Comparison of ENCODE assay signal across 34 cellular contexts in genomic region chr7:13963925-13964324, GRCh38. TPM values are rescaled to one million over a fixed set of nuclear protein-coding genes. Genes with fewer than 3 reads are reported as not detected.
"Had no signal": no experiment of that assay in that cellular context is flagged by ENCODE, and none has a peak within 500 bp of the region (broad histone marks: within the 10 kb centered on the region; RNA-seq: fewer than 3 reads in every experiment).

No MANE protein-coding gene starts in this region.

- H3K4me2 ChIP-seq: PC-9 had no signal

- H3K4me3 ChIP-seq: ascending aorta, cardiac muscle cell, MG63, PC-9, SK-N-MC had no signal

- H3K4me1 Mint-ChIP-seq: activated CD4-positive, alpha-beta T cell treated with anti-CD3 and anti-CD28 coated beads, Interleukin-2, amount 10 ng/mL, durations not matched to agents 24 days and 14 days; activated naive CD4-positive, alpha-beta T cell treated with anti-CD3 and anti-CD28 coated beads, Interleukin-2, amount 50 U/mL, for 24 hours; activated naive CD8-positive, alpha-beta T cell treated with anti-CD3 and anti-CD28 coated beads, Interleukin-2, amount 10 ng/mL, durations not matched to agents 7 days and 5 days had no signal

- H3K4me3 Mint-ChIP-seq: activated CD4-positive, alpha-beta T cell treated with anti-CD3 and anti-CD28 coated beads, Interleukin-2, amount 10 ng/mL, durations not matched to agents 24 days and 14 days; activated CD8-positive, alpha-beta T cell treated with anti-CD3 and anti-CD28 coated beads, Interleukin-2, amount 10 ng/mL, durations not matched to agents 7 days and 5 days; activated naive CD4-positive, alpha-beta T cell treated with anti-CD3 and anti-CD28 coated beads, Interleukin-2, amount 50 U/mL, for 24 hours; activated naive CD8-positive, alpha-beta T cell treated with anti-CD3 and anti-CD28 coated beads, Interleukin-2, amount 10 ng/mL, durations not matched to agents 7 days and 5 days; activated T-cell treated with anti-CD3 and anti-CD28 coated beads, Interleukin-2, amount 50 U/mL, for 24 hours had no signal

- H3K36me3 Mint-ChIP-seq: activated naive CD4-positive, alpha-beta T cell treated with anti-CD3 and anti-CD28 coated beads, Interleukin-2, amount 50 U/mL, for 24 hours; activated naive CD8-positive, alpha-beta T cell treated with anti-CD3 and anti-CD28 coated beads, Interleukin-2, amount 10 ng/mL, durations not matched to agents 7 days and 5 days had no signal

- H3K27ac ChIP-seq: ascending aorta, cardiac muscle cell, PC-9, RWPE1, SK-N-MC, WERI-Rb-1 had no signal

- DNase-seq: activated CD4-positive, alpha-beta T cell treated with anti-CD3 and anti-CD28 coated beads, Interleukin-2, amount 10 ng/mL, durations not matched to agents 24 days and 14 days; activated CD4-positive, alpha-beta T cell treated with anti-CD3 and anti-CD28 coated beads, Interleukin-2, amount 50 U/mL, for 48 hours; activated CD8-positive, alpha-beta T cell treated with anti-CD3 and anti-CD28 coated beads, Interleukin-2, amount 10 ng/mL, durations not matched to agents 7 days and 5 days; activated gamma-delta T cell; activated naive CD4-positive, alpha-beta T cell treated with Interleukin-2 at 50 U/mL for 16 hours; activated naive CD8-positive, alpha-beta T cell treated with anti-CD3 and anti-CD28 coated beads, Interleukin-2, amount 10 ng/mL, durations not matched to agents 7 days and 5 days; activated T-cell treated with anti-CD3 and anti-CD28 coated beads, Interleukin-2, amount 50 U/mL, for 24 hours; amygdala; Kasumi-1; MG63; NCI-H1048; NCI-H1105 treated with DMSO at 0.1 percent for 48 hours; NCI-H1436; NCI-H1694; NCI-H1930; NCI-H2081 treated with DMSO at 0.1 percent for 48 hours; NCI-H226; NCI-H446 treated with DMSO at 0.1 percent for 48 hours; NCI-H524; NCI-H69; NCI-H82; PC-9; SIG-M5; T1000; WERI-Rb-1 had no signal

- H3K9me3 Mint-ChIP-seq: activated CD4-positive, alpha-beta T cell treated with anti-CD3 and anti-CD28 coated beads, Interleukin-2, amount 10 ng/mL, durations not matched to agents 24 days and 14 days; activated naive CD4-positive, alpha-beta T cell treated with anti-CD3 and anti-CD28 coated beads, Interleukin-2, amount 50 U/mL, for 24 hours; activated naive CD8-positive, alpha-beta T cell treated with anti-CD3 and anti-CD28 coated beads, Interleukin-2, amount 10 ng/mL, durations not matched to agents 7 days and 5 days; activated T-cell treated with anti-CD3 and anti-CD28 coated beads, Interleukin-2, amount 50 U/mL, for 24 hours; activated T-helper 2 cell treated with anti-CD3 and anti-CD28 coated beads, Interferon-gamma antibody, Interleukin-2, Interleukin-4, amounts not matched to agents 10 μg/mL and 5 μg/mL and 100 μg/mL, durations not matched to agents 14 hours and 24 hours and 36 hours had no signal

- H3K9me3 ChIP-seq: ascending aorta, MG63 had no signal

- ATAC-seq: activated CD8-positive, alpha-beta T cell treated with anti-CD3 and anti-CD28 coated beads, Interleukin-2, amount 10 ng/mL, durations not matched to agents 7 days and 5 days; Right ventricle myocardium inferior had no signal

- FAIRE-seq: RCC 7860 had no signal

- H3K4me1 ChIP-seq: ascending aorta had no signal

- H2AFZ ChIP-seq: PC-9 had no signal

- H3K27ac Mint-ChIP-seq: activated CD4-positive, alpha-beta T cell treated with anti-CD3 and anti-CD28 coated beads, Interleukin-2, amount 10 ng/mL, durations not matched to agents 24 days and 14 days; activated CD8-positive, alpha-beta T cell treated with anti-CD3 and anti-CD28 coated beads, Interleukin-2, amount 10 ng/mL, durations not matched to agents 7 days and 5 days; activated naive CD4-positive, alpha-beta T cell treated with anti-CD3 and anti-CD28 coated beads, Interleukin-2, amount 50 U/mL, for 24 hours; activated naive CD8-positive, alpha-beta T cell treated with anti-CD3 and anti-CD28 coated beads, Interleukin-2, amount 10 ng/mL, durations not matched to agents 7 days and 5 days; activated T-cell treated with anti-CD3 and anti-CD28 coated beads, Interleukin-2, amount 50 U/mL, for 24 hours; activated T-helper 2 cell treated with anti-CD3 and anti-CD28 coated beads, Interferon-gamma antibody, Interleukin-2, Interleukin-4, amounts not matched to agents 10 μg/mL and 5 μg/mL and 100 μg/mL, durations not matched to agents 14 hours and 24 hours and 36 hours had no signal

- H3K36me3 ChIP-seq: ascending aorta, MG63, WERI-Rb-1 had no signal

- H3K27me3 Mint-ChIP-seq: activated CD4-positive, alpha-beta T cell treated with anti-CD3 and anti-CD28 coated beads, Interleukin-2, amount 10 ng/mL, durations not matched to agents 24 days and 14 days; activated naive CD4-positive, alpha-beta T cell treated with anti-CD3 and anti-CD28 coated beads, Interleukin-2, amount 50 U/mL, for 24 hours; activated naive CD8-positive, alpha-beta T cell treated with anti-CD3 and anti-CD28 coated beads, Interleukin-2, amount 10 ng/mL, durations not matched to agents 7 days and 5 days; activated T-cell treated with anti-CD3 and anti-CD28 coated beads, Interleukin-2, amount 50 U/mL, for 24 hours had no signal

- H3K27me3 ChIP-seq: ascending aorta, cardiac muscle cell, MG63 had no signal

RNA-seq across cellular contexts. Expression of gene ETV1, which starts 25.5 kb away (rescaled TPM):
- total RNA-seq: activated CD4-positive, alpha-beta T cell treated with anti-CD3 and anti-CD28 coated beads, Interleukin-2, amount 10 ng/mL, durations not matched to agents 24 days and 14 days; T-helper 1 cell treated with Interleukin-12 subunit alpha and Interleukin-12 subunit beta and Interleukin-4 antibody, amounts not matched to agents 30 ng/mL and 1 ng/mL, for 36 hours had no signal
